Comparison of ENCODE assay signal across 11 cellular contexts in genomic region chr1:160256396-160257046, GRCh38. TPM values are rescaled to one million over a fixed set of nuclear protein-coding genes. Genes with fewer than 3 reads are reported as not detected.
A peak's percentile ranks its signal among the peaks of the same experiment; 100 is the strongest.
DNase-seq lines count a peak whose midpoint lies in the region; ATAC-seq and TF ChIP-seq lines count a peak whose summit lies in the region.
"Had no signal": no experiment of that assay in that cellular context is flagged by ENCODE, and none has a peak within 500 bp of the region (broad histone marks: within the 10 kb centered on the region; RNA-seq: fewer than 3 reads in every experiment).

No MANE protein-coding gene starts in this region.

- H4K91ac ChIP-seq in neuronal stem cell (ENCODE audit: low read depth, low read length, poor library complexity): no peak overlapping the region

- POLR2A ChIA-PET in RWPE1 (lab: Yijun Ruan, JAX; ENCODE audit: low non-redundant PET): no interaction called here

- H3K4me2 ChIP-seq in neuronal stem cell (ENCODE audit: insufficient read depth, low read length, poor library complexity, severe bottlenecking): no peak overlapping the region

- H2AK5ac ChIP-seq in neuronal stem cell (ENCODE audit: low read depth, low read length): no peak overlapping the region

- H3K27ac ChIP-seq in heart left ventricle (peak overlapping the region in 8 of 12 donors; percentile 9 to 36 (median 22)), RWPE1 (no peak overlapping the region), neuronal stem cell (replicated peaks; ENCODE audit: low read length) (no peak overlapping the region), vagina (no peak overlapping the region)

- WGBS in heart left ventricle, 4 donors: 23 to 35% (median 27%) methylated on average over 3 of the region's 3 CpGs
- no CpG with 5 or more reads among the region's 3 CpGs for WGBS in neuronal stem cell (ENCODE audit: extremely low coverage in 2 of 2, insufficient read length in 2 of 2, insufficient replicate concordance in 1 of 2), 2 donors

- no peak overlapping the region for H2BK15ac ChIP-seq in neuronal stem cell (ENCODE audit: low read length)

- no peak overlapping the region for H3K18ac ChIP-seq in neuronal stem cell (ENCODE audit: low read length)

- no peak for DNase-seq in heart left ventricle
- no peak for DNase-seq in Right ventricle myocardium superior
- DNase-seq in RWPE1 (ENCODE audit: low spot score): peak; percentile 70
- DNase-seq in fibroblast of villous mesenchyme (ENCODE audit: low read depth): peak; percentile 86
- no peak for DNase-seq in left colon
- DNase-seq in neuronal stem cell (ENCODE audit: low spot score): no peak
- no peak for DNase-seq in vagina (ENCODE audit: extremely low spot score in 2 of 2)
- DNase-seq in NCI-H1694 treated with DMSO at 0.1 percent for 48 hours (lab: John Stamatoyannopoulos, UW): no peak
- DNase-seq: activated gamma-delta T cell treated with Interleukin-2 at 50 U/mL for 16 hours, NCI-H524 treated with DMSO at 0.1 percent for 48 hours, nephron progenitor cell had no signal

- intact Hi-C loops in heart left ventricle (cut with DNase I) (loop anchor here in 2 of 10 donors (5.0 to 10.0 kb wide), 2 partner anchors 49 to 152 kb away; partner anchors contain the start of gene PEA15 (in 1 of the 2)), Right ventricle myocardium superior (cut with DNase I) (no loop called here), left colon (cut with DNase I, micrococcal nuclease) (loop anchor here in 1 of 2 donors (10.0 kb wide), 1 partner anchor 152 kb away; no protein-coding TSS in a partner anchor), vagina (cut with DNase I) (loop anchor here (10.0 kb wide), 1 partner anchor 52 kb away; the partner anchor contains the start of gene PEA15)

- H3K36me3 ChIP-seq in heart left ventricle (peaks cover 0 to 32% (median 13%) of the 10 kb centered on the region in 9 donors), neuronal stem cell (replicated peaks in 1 of 2; ENCODE audit: control insufficient read depth in 2 of 2, insufficient read depth in 2 of 2, low read length in 2 of 2) (peaks cover 0 to 56% of the 10 kb centered on the region in 2 donors), vagina (no peaks in the 10 kb centered on the region)

- no peak overlapping the region for H2BK12ac ChIP-seq in neuronal stem cell (ENCODE audit: low read length)

- no peak overlapping the region for H3K9ac ChIP-seq in neuronal stem cell (ENCODE audit: low read depth, low read length, poor library complexity)

- H3K4me3 ChIP-seq in heart left ventricle (no peak overlapping the region), fibroblast of villous mesenchyme (ENCODE audit: low read depth, low read length) (no peak overlapping the region), neuronal stem cell (ENCODE audit: low read length in 2 of 2) (no peak overlapping the region), vagina (no peak overlapping the region)

- H3K27me3 ChIP-seq in heart left ventricle (no peaks in the 10 kb centered on the region), neuronal stem cell (ENCODE audit: control insufficient read depth in 3 of 3, insufficient read depth in 3 of 3, low read depth in 1 of 3, low read length in 3 of 3) (no peaks in the 10 kb centered on the region), vagina (no peaks in the 10 kb centered on the region)

- no peaks in the 10 kb centered on the region for H3K79me1 ChIP-seq in neuronal stem cell (ENCODE audit: low read depth, low read length)

- ATAC-seq in heart left ventricle (no peak), Right ventricle myocardium superior (ENCODE audit: poor library complexity) (no peak), left colon (no peak)

- H3K4me1 ChIP-seq in heart left ventricle (peaks cover 0 to 68% (median 53%) of the 10 kb centered on the region in 12 donors), neuronal stem cell (ENCODE audit: control insufficient read depth in 2 of 2, insufficient read depth in 1 of 2, low read depth in 1 of 2, low read length in 2 of 2) (peaks cover 4 to 7% of the 10 kb centered on the region in 2 donors), vagina (peaks cover 51% of the 10 kb centered on the region)

- no peak for TF ChIP-seq POLR2A in heart left ventricle (IDR thresholded peaks at IDR 0.05)
- no peak for TF ChIP-seq POLR2A in vagina (IDR thresholded peaks at IDR 0.05)

- H3K23ac ChIP-seq in neuronal stem cell (ENCODE audit: low read depth, low read length, poor library complexity): no peak overlapping the region

- H4K8ac ChIP-seq in neuronal stem cell (ENCODE audit: low read depth, low read length): no peak overlapping the region

- no peak overlapping the region for H2BK5ac ChIP-seq in neuronal stem cell (ENCODE audit: low read length)

- no peak overlapping the region for H2AFZ ChIP-seq in neuronal stem cell (ENCODE audit: low read length)

- TF ChIP-seq CTCF in heart left ventricle (IDR thresholded peaks at IDR 0.05): no peak
- TF ChIP-seq CTCF in RWPE1 (conservative IDR thresholded peaks at IDR 0.05; ENCODE audit: low read depth): no peak
- no peak for TF ChIP-seq CTCF in fibroblast of villous mesenchyme (IDR thresholded peaks at IDR 0.05; ENCODE audit: insufficient read depth, low read depth, low read length)
- TF ChIP-seq CTCF in vagina (IDR thresholded peaks at IDR 0.05): no peak

- H3K14ac ChIP-seq in neuronal stem cell (ENCODE audit: low read length): no peak overlapping the region

- H3K4ac ChIP-seq in neuronal stem cell (ENCODE audit: low read length): no peak overlapping the region

- H3K9me3 ChIP-seq in heart left ventricle (no peaks in the 10 kb centered on the region), neuronal stem cell (replicated peaks in 1 of 2; ENCODE audit: control insufficient read depth in 2 of 2, insufficient read depth in 1 of 2, low read depth in 1 of 2, low read length in 2 of 2) (no peaks in the 10 kb centered on the region), vagina (no peaks in the 10 kb centered on the region)

- no peak overlapping the region for H2BK120ac ChIP-seq in neuronal stem cell (ENCODE audit: low read depth, low read length)

- CTCF ChIA-PET in RWPE1 (lab: Yijun Ruan, JAX): interaction anchor here (1.0 kb wide), 2 partner anchors 34 to 156 kb away, joined by 4 to 5 read pairs; no protein-coding TSS in a partner anchor

RNA-seq across cellular contexts. Expression of gene DCAF8, which starts 5.8 kb away (rescaled TPM):
- total RNA-seq in heart left ventricle (100 to 1,000 TPM; 111 to 161 (median 131) TPM), Right ventricle myocardium superior (146 TPM), fibroblast of villous mesenchyme (68.6 and 75.1 TPM in 2 replicates), left colon (10 to 100 TPM; 83.3 to 92.8 TPM), vagina (145 TPM)
- 10 to 100 TPM; 78.4 to 96.9 TPM for polyA plus RNA-seq in heart left ventricle
- polyA plus RNA-seq in neuronal stem cell (2013, experiment 1 of 2): 73.6 TPM
- polyA plus RNA-seq in neuronal stem cell (2013, experiment 2 of 2): 72.1 TPM

RNA-seq across cellular contexts. Expression of gene PEX19, which starts 28.4 kb away (rescaled TPM):
- total RNA-seq in heart left ventricle: 100 to 1,000 TPM in 1 of 9 donors, 10 to 100 TPM in 8; 65.0 to 105 (median 85.7) TPM
- 10 to 100 TPM; 22.5 to 44.8 TPM for polyA plus RNA-seq in heart left ventricle
- 97.3 TPM for total RNA-seq in Right ventricle myocardium superior
- 39.6 and 51.0 TPM in 2 replicates for total RNA-seq in fibroblast of villous mesenchyme
- total RNA-seq in left colon: 10 to 100 TPM; 57.3 to 70.1 TPM
- 49.3 TPM for polyA plus RNA-seq in neuronal stem cell (2013, experiment 1 of 2)
- 50.6 TPM for polyA plus RNA-seq in neuronal stem cell (2013, experiment 2 of 2)
- total RNA-seq in vagina: 47.9 TPM

RNA-seq across cellular contexts. Expression of gene PEA15, which starts 51.3 kb away (rescaled TPM):
- total RNA-seq in heart left ventricle (100 to 1,000 TPM; 134 to 581 (median 290) TPM), Right ventricle myocardium superior (225 TPM), fibroblast of villous mesenchyme (118 and 138 TPM in 2 replicates), left colon (10 to 100 TPM; 26.2 to 42.4 TPM), vagina (89.1 TPM)
- 1,000 to 10,000 TPM in 1 of 2 donors, 100 to 1,000 TPM in 1; 250 to 1,078 TPM for polyA plus RNA-seq in heart left ventricle
- 162 TPM for polyA plus RNA-seq in neuronal stem cell (2013, experiment 1 of 2)
- polyA plus RNA-seq in neuronal stem cell (2013, experiment 2 of 2): 156 TPM

Comparison
In these comparisons a context has a peak if more than half of its experiments do, and no peak if none do; other contexts are left out.
1. DNase-seq: peak in RWPE1 (single experiment) and fibroblast of villous mesenchyme (single experiment); none in heart left ventricle (0 of 5), Right ventricle myocardium superior (single experiment), left colon (0 of 2), neuronal stem cell (single experiment), vagina (0 of 2) and NCI-H1694 treated with DMSO at 0.1 percent for 48 hours (single experiment).
2. H3K27ac ChIP-seq: peak in heart left ventricle (8 of 12); none in RWPE1 (single experiment), neuronal stem cell (single experiment) and vagina (single experiment).